Comparison of ENCODE assay signal across 1 cellular context in genomic region chr12:128914908-128915563, GRCh38.
A peak's percentile ranks its signal among the peaks of the same experiment; 100 is the strongest.
TF ChIP-seq lines count a peak whose summit lies in the region.

No MANE protein-coding gene starts in this region.

TF ChIP-seq in GM12878, 131 proteins besides CTCF, POLR2A, EP300 and RAD21 (continued from another document and continues in another):
- TF ChIP-seq, protein P1, sequence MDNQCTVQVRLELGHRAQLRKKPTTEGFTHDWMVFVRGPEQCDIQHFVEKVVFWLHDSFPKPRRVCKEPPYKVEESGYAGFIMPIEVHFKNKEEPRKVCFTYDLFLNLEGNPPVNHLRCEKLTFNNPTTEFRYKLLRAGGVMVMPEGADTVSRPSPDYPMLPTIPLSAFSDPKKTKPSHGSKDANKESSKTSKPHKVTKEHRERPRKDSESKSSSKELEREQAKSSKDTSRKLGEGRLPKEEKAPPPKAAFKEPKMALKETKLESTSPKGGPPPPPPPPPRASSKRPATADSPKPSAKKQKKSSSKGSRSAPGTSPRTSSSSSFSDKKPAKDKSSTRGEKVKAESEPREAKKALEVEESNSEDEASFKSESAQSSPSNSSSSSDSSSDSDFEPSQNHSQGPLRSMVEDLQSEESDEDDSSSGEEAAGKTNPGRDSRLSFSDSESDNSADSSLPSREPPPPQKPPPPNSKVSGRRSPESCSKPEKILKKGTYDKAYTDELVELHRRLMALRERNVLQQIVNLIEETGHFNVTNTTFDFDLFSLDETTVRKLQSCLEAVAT (IDR thresholded peaks at IDR 0.05) = peak; percentile 86
- TF ChIP-seq MTA2 (IDR thresholded peaks at IDR 0.05; ENCODE audit: low read depth) (peak; percentile 97), SP1 (IDR thresholded peaks at IDR 0.05; ENCODE audit: low read depth, low read length) (peak; percentile 68), RB1 (IDR thresholded peaks at IDR 0.05; ENCODE audit: borderline replicate concordance) (no peak), SIX5 (IDR thresholded peaks at IDR 0.05; ENCODE audit: low read depth, low read length, severe bottlenecking) (no peak), RUNX3 (IDR thresholded peaks at IDR 0.05; ENCODE audit: low read length) (peak; percentile 98), IRF5 (IDR thresholded peaks at IDR 0.05; ENCODE audit: borderline replicate concordance) (no peak), KAT2A (conservative IDR thresholded peaks at IDR 0.05; ENCODE audit: control insufficient read depth, low read depth, low read length) (no peak), CHD2 (IDR thresholded peaks at IDR 0.05; ENCODE audit: borderline replicate concordance, low read depth, low read length) (peak; percentile 87), EGR1 (IDR thresholded peaks at IDR 0.05; ENCODE audit: borderline replicate concordance in 1 of 2, low read depth in 2 of 2, low read length in 2 of 2) (no peak), BCL11A (IDR thresholded peaks at IDR 0.05; ENCODE audit: low read depth, low read length) (peak; percentile 89), POU2F2 (IDR thresholded peaks at IDR 0.05; ENCODE audit: borderline replicate concordance, low read depth, low read length) (peak; percentile 23; the same call in 1 of the 3 replicates), NR2F1 (conservative IDR thresholded peaks at IDR 0.05) (peak; percentile 72; the same call in 1 of the 2 replicates), RAD51 (IDR thresholded peaks at IDR 0.05) (peak; percentile 55; the same call in 1 of the 2 replicates), POLR2AphosphoS2 (IDR thresholded peaks at IDR 0.05; ENCODE audit: low read depth, low read length) (no peak), RCOR1 (conservative IDR thresholded peaks at IDR 0.05; ENCODE audit: low read depth, low read length) (no peak), NR2C1 (IDR thresholded peaks at IDR 0.05) (no peak), STAT3 (IDR thresholded peaks at IDR 0.05; ENCODE audit: low read depth, low read length) (0 out of 2 replicates have a peak, but pooled peaks have one; percentile 48), SRF (IDR thresholded peaks at IDR 0.05; ENCODE audit: low read depth in 2 of 2, low read length in 2 of 2) (0 out of 4 replicates have a peak, but pooled peaks of 1 of the 2 experiments have one; percentile 53), SUPT20H (IDR thresholded peaks at IDR 0.05; ENCODE audit: borderline replicate concordance, control insufficient read depth, low read depth, low read length) (no peak), TCF12 (IDR thresholded peaks at IDR 0.05; ENCODE audit: low read depth, low read length) (peak; percentile 63; the same call in 1 of the 2 replicates), HDAC2 (IDR thresholded peaks at IDR 0.05) (no peak), TCF3 (IDR thresholded peaks at IDR 0.05; ENCODE audit: borderline replicate concordance, insufficient read depth, low read depth, low read length) (peak; percentile 76; the same call in 1 of the 2 replicates), SREBF2 (IDR thresholded peaks at IDR 0.05; ENCODE audit: low read length) (no peak), MXI1 (IDR thresholded peaks at IDR 0.05; ENCODE audit: low read depth, low read length) (no peak; the same call in 1 of the 2 replicates), MEF2B (IDR thresholded peaks at IDR 0.05; ENCODE audit: partially characterized antibody, poor library complexity, severe bottlenecking) (peak; percentile 94), BHLHE40 (IDR thresholded peaks at IDR 0.05; ENCODE audit: borderline replicate concordance in 1 of 2, low read depth in 2 of 2, low read length in 1 of 2) (peak; percentile 59 to 63; a peak in 3 of 4 replicates), BACH1 (IDR thresholded peaks at IDR 0.05; ENCODE audit: borderline replicate concordance) (peak; percentile 49; the same call in 1 of the 2 replicates), MAX (IDR thresholded peaks at IDR 0.05; ENCODE audit: low read depth, low read length) (no peak), PAX5 (IDR thresholded peaks at IDR 0.05; ENCODE audit: borderline replicate concordance, low read depth, low read length) (peak; percentile 78), KDM1A (IDR thresholded peaks at IDR 0.05; ENCODE audit: borderline replicate concordance) (no peak), ATF7 (IDR thresholded peaks at IDR 0.05; ENCODE audit: low read depth) (peak; percentile 94), EED (IDR thresholded peaks at IDR 0.05; ENCODE audit: low read depth) (peak; percentile 94), KLF5 (IDR thresholded peaks at IDR 0.05; ENCODE audit: partially characterized antibody) (no peak), ZNF207 (IDR thresholded peaks at IDR 0.05; ENCODE audit: borderline replicate concordance) (no peak), CREB1 (IDR thresholded peaks at IDR 0.05; ENCODE audit: low read depth) (peak; percentile 89), ZSCAN29 (IDR thresholded peaks at IDR 0.05) (peak; percentile 23; the same call in 1 of the 2 replicates), NFIC (IDR thresholded peaks at IDR 0.05; ENCODE audit: low read depth, low read length) (peak; percentile 87), JUNB (IDR thresholded peaks at IDR 0.05) (peak; percentile 52), MYB (IDR thresholded peaks at IDR 0.05; ENCODE audit: borderline replicate concordance, low read depth, low read length) (0 out of 2 replicates have a peak, but pooled peaks have one; percentile 82), SPI1 (IDR thresholded peaks at IDR 0.05; ENCODE audit: borderline replicate concordance, insufficient read depth, low read depth, low read length) (peak; percentile 89), SMARCA5 (IDR thresholded peaks at IDR 0.05) (peak; percentile 78; the same call in 1 of the 2 replicates)
- TF ChIP-seq, protein P2, sequence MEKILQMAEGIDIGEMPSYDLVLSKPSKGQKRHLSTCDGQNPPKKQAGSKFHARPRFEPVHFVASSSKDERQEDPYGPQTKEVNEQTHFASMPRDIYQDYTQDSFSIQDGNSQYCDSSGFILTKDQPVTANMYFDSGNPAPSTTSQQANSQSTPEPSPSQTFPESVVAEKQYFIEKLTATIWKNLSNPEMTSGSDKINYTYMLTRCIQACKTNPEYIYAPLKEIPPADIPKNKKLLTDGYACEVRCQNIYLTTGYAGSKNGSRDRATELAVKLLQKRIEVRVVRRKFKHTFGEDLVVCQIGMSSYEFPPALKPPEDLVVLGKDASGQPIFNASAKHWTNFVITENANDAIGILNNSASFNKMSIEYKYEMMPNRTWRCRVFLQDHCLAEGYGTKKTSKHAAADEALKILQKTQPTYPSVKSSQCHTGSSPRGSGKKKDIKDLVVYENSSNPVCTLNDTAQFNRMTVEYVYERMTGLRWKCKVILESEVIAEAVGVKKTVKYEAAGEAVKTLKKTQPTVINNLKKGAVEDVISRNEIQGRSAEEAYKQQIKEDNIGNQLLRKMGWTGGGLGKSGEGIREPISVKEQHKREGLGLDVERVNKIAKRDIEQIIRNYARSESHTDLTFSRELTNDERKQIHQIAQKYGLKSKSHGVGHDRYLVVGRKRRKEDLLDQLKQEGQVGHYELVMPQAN (conservative IDR thresholded peaks at IDR 0.05) = peak; percentile 31; the same call in 1 of the 2 replicates
- TF ChIP-seq, protein P3, sequence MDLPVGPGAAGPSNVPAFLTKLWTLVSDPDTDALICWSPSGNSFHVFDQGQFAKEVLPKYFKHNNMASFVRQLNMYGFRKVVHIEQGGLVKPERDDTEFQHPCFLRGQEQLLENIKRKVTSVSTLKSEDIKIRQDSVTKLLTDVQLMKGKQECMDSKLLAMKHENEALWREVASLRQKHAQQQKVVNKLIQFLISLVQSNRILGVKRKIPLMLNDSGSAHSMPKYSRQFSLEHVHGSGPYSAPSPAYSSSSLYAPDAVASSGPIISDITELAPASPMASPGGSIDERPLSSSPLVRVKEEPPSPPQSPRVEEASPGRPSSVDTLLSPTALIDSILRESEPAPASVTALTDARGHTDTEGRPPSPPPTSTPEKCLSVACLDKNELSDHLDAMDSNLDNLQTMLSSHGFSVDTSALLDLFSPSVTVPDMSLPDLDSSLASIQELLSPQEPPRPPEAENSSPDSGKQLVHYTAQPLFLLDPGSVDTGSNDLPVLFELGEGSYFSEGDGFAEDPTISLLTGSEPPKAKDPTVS (IDR thresholded peaks at IDR 0.05; ENCODE audit: low read depth, low read length) = no peak
- TF ChIP-seq, protein P4, sequence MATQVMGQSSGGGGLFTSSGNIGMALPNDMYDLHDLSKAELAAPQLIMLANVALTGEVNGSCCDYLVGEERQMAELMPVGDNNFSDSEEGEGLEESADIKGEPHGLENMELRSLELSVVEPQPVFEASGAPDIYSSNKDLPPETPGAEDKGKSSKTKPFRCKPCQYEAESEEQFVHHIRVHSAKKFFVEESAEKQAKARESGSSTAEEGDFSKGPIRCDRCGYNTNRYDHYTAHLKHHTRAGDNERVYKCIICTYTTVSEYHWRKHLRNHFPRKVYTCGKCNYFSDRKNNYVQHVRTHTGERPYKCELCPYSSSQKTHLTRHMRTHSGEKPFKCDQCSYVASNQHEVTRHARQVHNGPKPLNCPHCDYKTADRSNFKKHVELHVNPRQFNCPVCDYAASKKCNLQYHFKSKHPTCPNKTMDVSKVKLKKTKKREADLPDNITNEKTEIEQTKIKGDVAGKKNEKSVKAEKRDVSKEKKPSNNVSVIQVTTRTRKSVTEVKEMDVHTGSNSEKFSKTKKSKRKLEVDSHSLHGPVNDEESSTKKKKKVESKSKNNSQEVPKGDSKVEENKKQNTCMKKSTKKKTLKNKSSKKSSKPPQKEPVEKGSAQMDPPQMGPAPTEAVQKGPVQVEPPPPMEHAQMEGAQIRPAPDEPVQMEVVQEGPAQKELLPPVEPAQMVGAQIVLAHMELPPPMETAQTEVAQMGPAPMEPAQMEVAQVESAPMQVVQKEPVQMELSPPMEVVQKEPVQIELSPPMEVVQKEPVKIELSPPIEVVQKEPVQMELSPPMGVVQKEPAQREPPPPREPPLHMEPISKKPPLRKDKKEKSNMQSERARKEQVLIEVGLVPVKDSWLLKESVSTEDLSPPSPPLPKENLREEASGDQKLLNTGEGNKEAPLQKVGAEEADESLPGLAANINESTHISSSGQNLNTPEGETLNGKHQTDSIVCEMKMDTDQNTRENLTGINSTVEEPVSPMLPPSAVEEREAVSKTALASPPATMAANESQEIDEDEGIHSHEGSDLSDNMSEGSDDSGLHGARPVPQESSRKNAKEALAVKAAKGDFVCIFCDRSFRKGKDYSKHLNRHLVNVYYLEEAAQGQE (IDR thresholded peaks at IDR 0.05; ENCODE audit: low read depth, low read length) = no peak
- TF ChIP-seq, protein P5, sequence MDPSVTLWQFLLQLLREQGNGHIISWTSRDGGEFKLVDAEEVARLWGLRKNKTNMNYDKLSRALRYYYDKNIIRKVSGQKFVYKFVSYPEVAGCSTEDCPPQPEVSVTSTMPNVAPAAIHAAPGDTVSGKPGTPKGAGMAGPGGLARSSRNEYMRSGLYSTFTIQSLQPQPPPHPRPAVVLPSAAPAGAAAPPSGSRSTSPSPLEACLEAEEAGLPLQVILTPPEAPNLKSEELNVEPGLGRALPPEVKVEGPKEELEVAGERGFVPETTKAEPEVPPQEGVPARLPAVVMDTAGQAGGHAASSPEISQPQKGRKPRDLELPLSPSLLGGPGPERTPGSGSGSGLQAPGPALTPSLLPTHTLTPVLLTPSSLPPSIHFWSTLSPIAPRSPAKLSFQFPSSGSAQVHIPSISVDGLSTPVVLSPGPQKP (IDR thresholded peaks at IDR 0.05; ENCODE audit: low read depth, low read length) = no peak
- TF ChIP-seq, protein P6, sequence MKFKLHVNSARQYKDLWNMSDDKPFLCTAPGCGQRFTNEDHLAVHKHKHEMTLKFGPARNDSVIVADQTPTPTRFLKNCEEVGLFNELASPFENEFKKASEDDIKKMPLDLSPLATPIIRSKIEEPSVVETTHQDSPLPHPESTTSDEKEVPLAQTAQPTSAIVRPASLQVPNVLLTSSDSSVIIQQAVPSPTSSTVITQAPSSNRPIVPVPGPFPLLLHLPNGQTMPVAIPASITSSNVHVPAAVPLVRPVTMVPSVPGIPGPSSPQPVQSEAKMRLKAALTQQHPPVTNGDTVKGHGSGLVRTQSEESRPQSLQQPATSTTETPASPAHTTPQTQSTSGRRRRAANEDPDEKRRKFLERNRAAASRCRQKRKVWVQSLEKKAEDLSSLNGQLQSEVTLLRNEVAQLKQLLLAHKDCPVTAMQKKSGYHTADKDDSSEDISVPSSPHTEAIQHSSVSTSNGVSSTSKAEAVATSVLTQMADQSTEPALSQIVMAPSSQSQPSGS (IDR thresholded peaks at IDR 0.05; ENCODE audit: low read length) = peak; percentile 70
- TF ChIP-seq, protein P7, sequence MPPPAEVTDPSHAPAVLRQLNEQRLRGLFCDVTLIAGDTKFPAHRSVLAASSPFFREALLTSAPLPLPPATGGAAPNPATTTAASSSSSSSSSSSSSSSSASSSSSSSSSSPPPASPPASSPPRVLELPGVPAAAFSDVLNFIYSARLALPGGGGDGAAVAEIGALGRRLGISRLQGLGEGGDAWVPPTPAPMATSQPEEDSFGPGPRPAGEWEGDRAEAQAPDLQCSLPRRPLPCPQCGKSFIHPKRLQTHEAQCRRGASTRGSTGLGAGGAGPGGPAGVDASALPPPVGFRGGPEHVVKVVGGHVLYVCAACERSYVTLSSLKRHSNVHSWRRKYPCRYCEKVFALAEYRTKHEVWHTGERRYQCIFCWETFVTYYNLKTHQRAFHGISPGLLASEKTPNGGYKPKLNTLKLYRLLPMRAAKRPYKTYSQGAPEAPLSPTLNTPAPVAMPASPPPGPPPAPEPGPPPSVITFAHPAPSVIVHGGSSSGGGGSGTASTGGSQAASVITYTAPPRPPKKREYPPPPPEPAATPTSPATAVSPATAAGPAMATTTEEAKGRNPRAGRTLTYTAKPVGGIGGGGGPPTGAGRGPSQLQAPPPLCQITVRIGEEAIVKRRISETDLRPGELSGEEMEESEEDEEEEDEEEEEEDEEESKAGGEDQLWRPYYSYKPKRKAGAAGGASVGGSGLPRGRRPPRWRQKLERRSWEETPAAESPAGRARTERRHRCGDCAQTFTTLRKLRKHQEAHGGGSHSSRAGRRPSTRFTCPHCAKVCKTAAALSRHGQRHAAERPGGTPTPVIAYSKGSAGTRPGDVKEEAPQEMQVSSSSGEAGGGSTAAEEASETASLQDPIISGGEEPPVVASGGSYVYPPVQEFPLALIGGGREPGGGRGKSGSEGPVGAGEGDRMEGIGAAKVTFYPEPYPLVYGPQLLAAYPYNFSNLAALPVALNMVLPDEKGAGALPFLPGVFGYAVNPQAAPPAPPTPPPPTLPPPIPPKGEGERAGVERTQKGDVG (CRISPR knock-in tag; IDR thresholded peaks at IDR 0.05) = no peak
